ENCODE assay signal across 8 cellular contexts in genomic region chr19:11673608-11674041, GRCh38.
DNase-seq lines count a peak whose midpoint lies in the region; ATAC-seq and TF ChIP-seq lines count a peak whose summit lies in the region.

No MANE protein-coding gene starts in this region.

- H3K27me3 ChIP-seq in ACC112 (ENCODE audit: insufficient read depth, low read length), result no peaks in the 10 kb centered on the region
- H3K27me3 ChIP-seq in GM23248 (replicated peaks; ENCODE audit: insufficient read depth), result no peaks in the 10 kb centered on the region

- in situ Hi-C loops in GM23248 (cut with MboI), result no loop called here

- no peaks in the 10 kb centered on the region for H3K36me3 Mint-ChIP-seq in activated T-helper 17 cell treated with anti-CD3 and anti-CD28 coated beads, Interleukin-2, amount 50 U/mL, for 72 hours (ENCODE audit: low read depth)

- WGBS in GM23248 (ENCODE audit: low coverage in 1 of 2, low lambda C conversion rate in 2 of 2, missing lambda C conversion rate in 2 of 2), 2 experiments, result 4 to 9% methylated on average over 14 of the region's 14 CpGs

- H3K4me3 Mint-ChIP-seq in activated T-helper 17 cell treated with anti-CD3 and anti-CD28 coated beads, Interleukin-2, amount 50 U/mL, for 72 hours, result peak overlapping the region; percentile 41

- H3K9ac ChIP-seq in GM23248, result peak overlapping the region; percentile 29; the same call in 1 of the 2 replicates

- H3K9me2 ChIP-seq in GM23248 (ENCODE audit: insufficient read depth), result no peaks in the 10 kb centered on the region

- TF ChIP-seq CTCF in omental fat pad (IDR thresholded peaks at IDR 0.05), result peak in 1 of 3 donors; percentile 14

- DNase-seq in GM23248 (peak; percentile 90), Right ventricle myocardium superior (peak; percentile 79), omental fat pad (ENCODE audit: low spot score) (peak; percentile 45)

- H3F3A ChIP-seq in GM23248 (ENCODE audit: insufficient read depth), result no peaks in the 10 kb centered on the region

- H3K4me1 Mint-ChIP-seq in activated T-helper 17 cell treated with anti-CD3 and anti-CD28 coated beads, Interleukin-2, amount 50 U/mL, for 72 hours, result no peaks in the 10 kb centered on the region

- no peak overlapping the region for H3K27ac Mint-ChIP-seq in activated T-helper 17 cell treated with anti-CD3 and anti-CD28 coated beads, Interleukin-2, amount 50 U/mL, for 72 hours

- peak overlapping the region; percentile 91 for H3K4me2 ChIP-seq in GM23248 (ENCODE audit: unreplicated experiment)

- H4K20me1 ChIP-seq in GM23248 (ENCODE audit: insufficient read depth), result no peaks in the 10 kb centered on the region

- H3K9me3 Mint-ChIP-seq in activated T-helper 17 cell treated with anti-CD3 and anti-CD28 coated beads, Interleukin-2, amount 50 U/mL, for 72 hours, result peaks cover 7% of the 10 kb centered on the region

- H3K4me1 ChIP-seq in ACC112 (ENCODE audit: control insufficient read depth, insufficient read depth, low read length, unreplicated experiment) (no peaks in the 10 kb centered on the region), GM23248 (ENCODE audit: insufficient read depth) (no peaks in the 10 kb centered on the region)

- peak; percentile 43 for ATAC-seq in activated T-helper 17 cell treated with anti-CD3 and anti-CD28 coated beads, Interleukin-2, amount 50 U/mL, for 72 hours (replicated peaks)
- ATAC-seq in Right ventricle myocardium superior (ENCODE audit: poor library complexity) (peak; percentile 94), omental fat pad (ENCODE audit: low FRiP score) (peak; percentile 62), GM21423 (IDR thresholded peaks at IDR 0.05; ENCODE audit: unreplicated experiment) (no peak), GM21723 (IDR thresholded peaks at IDR 0.05; ENCODE audit: unreplicated experiment) (no peak), HG03175 (IDR thresholded peaks at IDR 0.05; ENCODE audit: unreplicated experiment) (no peak)

- peaks cover 14% of the 10 kb centered on the region for H3K27me3 Mint-ChIP-seq in activated T-helper 17 cell treated with anti-CD3 and anti-CD28 coated beads, Interleukin-2, amount 50 U/mL, for 72 hours

- H3K36me3 ChIP-seq in ACC112 (ENCODE audit: insufficient read depth, low read length) (no peaks in the 10 kb centered on the region), GM23248 (ENCODE audit: low read depth) (no peaks in the 10 kb centered on the region)

- H3K9me3 ChIP-seq in GM23248 (ENCODE audit: low read depth), result no peaks in the 10 kb centered on the region

- H3K27ac ChIP-seq in ACC112 (ENCODE audit: low read depth, low read length) (no peak overlapping the region), GM23248 (no peak overlapping the region)

- H3K79me2 ChIP-seq in ACC112 (ENCODE audit: control insufficient read depth, insufficient read depth, low read length, unreplicated experiment) (no peaks in the 10 kb centered on the region), GM23248 (ENCODE audit: insufficient read depth) (no peaks in the 10 kb centered on the region)

- intact Hi-C loops in Right ventricle myocardium superior (cut with DNase I), result no loop called here

- H2AFZ ChIP-seq in ACC112 (ENCODE audit: low read length, unreplicated experiment) (no peak overlapping the region), GM23248 (peak overlapping the region; percentile 83)

- peak overlapping the region; percentile 49 for H3K4me3 ChIP-seq in ACC112 (ENCODE audit: low read depth, low read length)
- peak overlapping the region; percentile 76 for H3K4me3 ChIP-seq in GM23248

Comparison
In these comparisons a context has a peak if more than half of its experiments do, and no peak if none do; other contexts are left out.
1. ATAC-seq: peak in activated T-helper 17 cell treated with anti-CD3 and anti-CD28 coated beads, Interleukin-2, amount 50 U/mL, for 72 hours (single experiment), Right ventricle myocardium superior (single experiment) and omental fat pad (single experiment); none in GM21423 (single experiment), GM21723 (single experiment) and HG03175 (single experiment).
2. Peak in every context shown above with its lines, with median percentiles within 50 percentile points of each other: DNase-seq.